ENCODE assay signal across 8 cellular contexts in the genomic region with DNA sequence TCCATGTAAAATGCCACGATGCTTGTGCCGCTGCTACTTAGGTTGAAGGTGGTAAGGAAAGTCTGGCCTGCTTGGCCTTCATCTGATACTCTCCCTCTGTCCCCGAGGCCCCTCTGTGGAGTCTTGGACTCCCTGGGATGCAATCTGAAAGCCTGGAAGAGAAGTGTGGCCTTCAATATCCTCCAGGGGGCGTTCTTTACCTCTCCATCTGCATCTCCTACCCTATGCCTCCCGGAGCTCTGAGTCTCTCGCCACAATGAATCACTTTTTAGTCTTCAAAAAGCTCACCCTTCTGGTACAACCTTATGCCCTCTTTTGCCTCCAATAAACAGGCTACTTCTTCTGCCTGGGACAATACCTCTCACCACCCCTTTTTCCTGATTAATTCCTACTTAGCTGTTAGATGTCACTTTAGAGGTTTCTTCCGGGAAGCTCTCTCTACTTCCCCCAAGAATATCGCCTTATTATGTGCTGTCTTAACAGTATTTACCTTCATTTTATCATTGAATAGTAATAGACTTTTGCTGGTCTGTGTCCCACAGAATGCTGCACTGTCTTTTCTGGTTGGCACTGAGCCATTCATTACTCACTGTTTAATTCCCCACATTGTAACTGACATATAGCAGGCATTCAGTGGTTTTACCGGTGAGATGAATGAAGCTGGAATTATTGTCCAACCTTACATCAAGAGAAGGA. TPM values are rescaled to one million over a fixed set of nuclear protein-coding genes. Genes with fewer than 3 reads are reported as not detected.
DNase-seq lines count a peak whose midpoint lies in the region; ATAC-seq, FAIRE-seq and TF ChIP-seq lines count a peak whose summit lies in the region.

No MANE protein-coding gene starts in this region.

- peak; percentile 74 for FAIRE-seq in RCC 7860 (lab: Jason Lieb, UNC)

- TF ChIP-seq POLR2A in gastroesophageal sphincter (IDR thresholded peaks at IDR 0.05): no peak

- H3K9me3 ChIP-seq in gastroesophageal sphincter: no peaks in the 10 kb centered on the region
- no peaks in the 10 kb centered on the region for H3K9me3 ChIP-seq in osteoblast (ENCODE audit: low read depth, low read length)

- peak; percentile 76 for TF ChIP-seq RAD21 in Ishikawa (IDR thresholded peaks at IDR 0.05; ENCODE audit: low read depth)

- H3K27me3 ChIP-seq in gastroesophageal sphincter (peaks cover 5% of the 10 kb centered on the region), osteoblast (ENCODE audit: insufficient read depth, low read length) (peaks cover 6% of the 10 kb centered on the region)

- WGBS in gastroesophageal sphincter (ENCODE audit: low coverage in 1 of 2), 2 donors: 6 to 23% methylated on average over 5 to 9 of the region's 9 CpGs

- DNase-seq in AG04449 (ENCODE audit: low read depth, low spot score) (peak; percentile 24), GM13976 (ENCODE audit: low spot score) (peak; percentile 63), RCC 7860 (ENCODE audit: low spot score) (peak; percentile 76), osteoblast (ENCODE audit: insufficient read length, low spot score, missing footprints) (no peak)
- DNase-seq in activated naive CD4-positive, alpha-beta T cell treated with anti-CD3 and anti-CD28 coated beads for 36 hours: peak; percentile 68

- no peaks in the 10 kb centered on the region for H3K79me2 ChIP-seq in osteoblast (ENCODE audit: insufficient read depth, low read length)

- POLR2A ChIA-PET in AG04449 (lab: Yijun Ruan, JAX): no interaction called here

- H3K4me3 Mint-ChIP-seq in activated naive CD4-positive, alpha-beta T cell treated with anti-CD3 and anti-CD28 coated beads for 36 hours: no peak overlapping the region

- H3K4me2 ChIP-seq in osteoblast (ENCODE audit: insufficient read depth, low read length): peak overlapping the region; percentile 30

- H3K4me1 Mint-ChIP-seq in activated naive CD4-positive, alpha-beta T cell treated with anti-CD3 and anti-CD28 coated beads for 36 hours (ENCODE audit: low read depth): peaks cover 2% of the 10 kb centered on the region

- no peaks in the 10 kb centered on the region for H3K36me3 Mint-ChIP-seq in activated naive CD4-positive, alpha-beta T cell treated with anti-CD3 and anti-CD28 coated beads for 36 hours (ENCODE audit: low read depth)

- peaks cover 6% of the 10 kb centered on the region for H3K27me3 Mint-ChIP-seq in activated naive CD4-positive, alpha-beta T cell treated with anti-CD3 and anti-CD28 coated beads for 36 hours (ENCODE audit: low read depth)

- H4K20me1 ChIP-seq in osteoblast (ENCODE audit: insufficient read depth, low read length): no peaks in the 10 kb centered on the region

- H3K9me3 Mint-ChIP-seq in activated naive CD4-positive, alpha-beta T cell treated with anti-CD3 and anti-CD28 coated beads for 36 hours: no peaks in the 10 kb centered on the region

- in situ Hi-C loops in GM13976 (cut with MboI; ENCODE audit: low sequenced_read_pairs, unreplicated experiment): loop anchor here (10.0 to 25.0 kb wide), 3 partner anchors 95 to 648 kb away; no protein-coding TSS in a partner anchor

- no peaks in the 10 kb centered on the region for H3K36me3 ChIP-seq in gastroesophageal sphincter
- H3K36me3 ChIP-seq in osteoblast (ENCODE audit: insufficient read depth, low read length): no peaks in the 10 kb centered on the region

- H3K4me1 ChIP-seq in gastroesophageal sphincter: no peaks in the 10 kb centered on the region
- peaks cover 5% of the 10 kb centered on the region for H3K4me1 ChIP-seq in osteoblast (ENCODE audit: insufficient read depth, low read length)

- no peak overlapping the region for H3K4me3 ChIP-seq in AG04449 (ENCODE audit: low read depth, low read length)
- H3K4me3 ChIP-seq in gastroesophageal sphincter: no peak overlapping the region
- no peak overlapping the region for H3K4me3 ChIP-seq in osteoblast (ENCODE audit: insufficient read depth, low read length)

- peak overlapping the region; percentile 45 for H2AFZ ChIP-seq in osteoblast (ENCODE audit: low read length)

- intact Hi-C loops in activated naive CD4-positive, alpha-beta T cell treated with anti-CD3 and anti-CD28 coated beads for 36 hours (cut with micrococcal nuclease): loop anchor here (1.0 to 2.0 kb wide), 6 partner anchors 21 to 659 kb away; a partner anchor contains a TSS

- ATAC-seq in gastroesophageal sphincter: peak; percentile 77
- ATAC-seq in GM21619 (IDR thresholded peaks at IDR 0.05; ENCODE audit: unreplicated experiment): no peak

- no peak overlapping the region for H3K27ac Mint-ChIP-seq in activated naive CD4-positive, alpha-beta T cell treated with anti-CD3 and anti-CD28 coated beads for 36 hours

- CTCF ChIA-PET in AG04449 (lab: Yijun Ruan, JAX): interaction anchor here (0.5 to 4.5 kb wide), 29 partner anchors 9 to 774 kb away, joined by 3 to 50 read pairs (median 4); a partner anchor contains a TSS
- CTCF ChIA-PET in activated naive CD4-positive, alpha-beta T cell treated with anti-CD3 and anti-CD28 coated beads for 36 hours (lab: Charles Lee): interaction anchor here (0.6 to 2.5 kb wide), 28 partner anchors 8 to 908 kb away, joined by 3 to 22 read pairs (median 4); a partner anchor contains a TSS

- no peak for TF ChIP-seq EP300 in Ishikawa (IDR thresholded peaks at IDR 0.05; ENCODE audit: borderline replicate concordance)
- no peak for TF ChIP-seq EP300 in gastroesophageal sphincter (IDR thresholded peaks at IDR 0.05)

- H3K27ac ChIP-seq in gastroesophageal sphincter (no peak overlapping the region), osteoblast (ENCODE audit: low read depth, low read length) (no peak overlapping the region)

- TF ChIP-seq CTCF in AG04449 (IDR thresholded peaks at IDR 0.05; ENCODE audit: insufficient read depth, low read length, missing control alignments): peak; percentile 81
- peak; percentile 34 for TF ChIP-seq CTCF in GM13976 (IDR thresholded peaks at IDR 0.05; ENCODE audit: borderline replicate concordance, control extremely low read depth, extremely low read depth, insufficient read depth, missing control alignments)
- TF ChIP-seq CTCF in gastroesophageal sphincter (IDR thresholded peaks at IDR 0.05): peak; percentile 19 to 71 (median 39)
- TF ChIP-seq CTCF in osteoblast (IDR thresholded peaks at IDR 0.05; ENCODE audit: extremely low read depth, low read depth, low read length): peak; percentile 95

TF ChIP-seq in Ishikawa, 13 proteins besides CTCF, POLR2A, EP300 and RAD21:
- no peak for TF ChIP-seq CEBPB (IDR thresholded peaks at IDR 0.05)
- TF ChIP-seq EGR1 (IDR thresholded peaks at IDR 0.05): no peak
- no peak for TF ChIP-seq TCF12 (IDR thresholded peaks at IDR 0.05; ENCODE audit: low read depth)
- TF ChIP-seq ZBTB7A (IDR thresholded peaks at IDR 0.05; ENCODE audit: low read depth): no peak
- no peak for TF ChIP-seq CREB1 (IDR thresholded peaks at IDR 0.05; ENCODE audit: low read depth)
- TF ChIP-seq NFIC (IDR thresholded peaks at IDR 0.05): no peak

RNA-seq across cellular contexts. Expression of a gene that starts 13.9 kb away (rescaled TPM):
- total RNA-seq in activated naive CD4-positive, alpha-beta T cell treated with anti-CD3 and anti-CD28 coated beads for 36 hours: 10 to 100 TPM; 20.2 to 20.7 TPM
- total RNA-seq in gastroesophageal sphincter (10 to 100 TPM; 26.1 to 43.3 (median 30.6) TPM), osteoblast (59.0 and 62.5 TPM in 2 replicates)

RNA-seq across cellular contexts. Expression of a gene that starts 21.0 kb away (rescaled TPM):
- total RNA-seq in activated naive CD4-positive, alpha-beta T cell treated with anti-CD3 and anti-CD28 coated beads for 36 hours: 10 to 100 TPM; 12.9 to 13.0 TPM
- total RNA-seq in gastroesophageal sphincter (10 to 100 TPM in 1 of 4 donors, 1 to 10 TPM in 3; 3.1 to 10.8 (median 4.1) TPM), osteoblast (11.9 and 19.2 TPM in 2 replicates)

Comparison
In these comparisons a context has a peak if more than half of its experiments do, and no peak if none do; other contexts are left out.
1. CTCF ChIP-seq: peak in every context shown above with its lines; median percentile 95 in osteoblast; 81 in AG04449; 39 in gastroesophageal sphincter; 34 in GM13976.